Comparison of ENCODE assay signal across 8 cellular contexts in genomic region chr14:44897844-44898151, GRCh38.
DNase-seq lines count a peak whose midpoint lies in the region; ATAC-seq and TF ChIP-seq lines count a peak whose summit lies in the region.

No MANE protein-coding gene starts in this region.

- no peaks in the 10 kb centered on the region for H3K27me3 Mint-ChIP-seq in activated CD8-positive, alpha-beta memory T cell treated with anti-CD3 and anti-CD28 coated beads, Interleukin-2, amount 10 ng/mL, durations not matched to agents 7 days and 5 days
- H3K27me3 Mint-ChIP-seq in activated naive CD8-positive, alpha-beta T cell treated with anti-CD3 and anti-CD28 coated beads, Interleukin-2, amount 50 U/mL, for 24 hours, result no peaks in the 10 kb centered on the region

- H3K27me3 ChIP-seq in kidney epithelial cell (ENCODE audit: control insufficient read depth, insufficient read depth, low read length) (no peaks in the 10 kb centered on the region), tibial artery (no peaks in the 10 kb centered on the region)

- H3K9me3 ChIP-seq in tibial artery, result no peaks in the 10 kb centered on the region

- no peak for TF ChIP-seq CTCF in kidney epithelial cell (IDR thresholded peaks at IDR 0.05; ENCODE audit: insufficient read depth, low read length, poor library complexity, severe bottlenecking)
- TF ChIP-seq CTCF in tibial artery (IDR thresholded peaks at IDR 0.05), result no peak

- peak overlapping the region; percentile 82 for H3K4me3 Mint-ChIP-seq in activated CD8-positive, alpha-beta memory T cell treated with anti-CD3 and anti-CD28 coated beads, Interleukin-2, amount 10 ng/mL, durations not matched to agents 7 days and 5 days
- peak overlapping the region; percentile 87 for H3K4me3 Mint-ChIP-seq in activated naive CD8-positive, alpha-beta T cell treated with anti-CD3 and anti-CD28 coated beads, Interleukin-2, amount 50 U/mL, for 24 hours

- H3K36me3 Mint-ChIP-seq in activated CD8-positive, alpha-beta memory T cell treated with anti-CD3 and anti-CD28 coated beads, Interleukin-2, amount 10 ng/mL, durations not matched to agents 7 days and 5 days, result peaks cover 4% of the 10 kb centered on the region
- H3K36me3 Mint-ChIP-seq in activated naive CD8-positive, alpha-beta T cell treated with anti-CD3 and anti-CD28 coated beads, Interleukin-2, amount 50 U/mL, for 24 hours (ENCODE audit: low read depth), result no peaks in the 10 kb centered on the region

- CTCF ChIA-PET in activated CD8-positive, alpha-beta memory T cell treated with anti-CD3 and anti-CD28 coated beads, Interleukin-2, amount 10 ng/mL, durations not matched to agents 7 days and 5 days (lab: Charles Lee), result no interaction called here

- intact Hi-C loops in tibial artery (cut with DNase I; ENCODE audit: low total_unique reads), result loop anchor here (5.0 kb wide), 2 partner anchors 65 to 235 kb away; partner anchors contain the start of genes FKBP3, KLHL28 and TOGARAM1

- no peak for ATAC-seq in activated CD8-positive, alpha-beta memory T cell treated with anti-CD3 and anti-CD28 coated beads, Interleukin-2, amount 10 ng/mL, durations not matched to agents 7 days and 5 days
- no peak for ATAC-seq in activated naive CD8-positive, alpha-beta T cell treated with anti-CD3 and anti-CD28 coated beads, Interleukin-2, amount 50 U/mL, for 24 hours
- ATAC-seq in HG02884 (IDR thresholded peaks at IDR 0.05; ENCODE audit: unreplicated experiment), result no peak

- H3K4me1 Mint-ChIP-seq in activated CD8-positive, alpha-beta memory T cell treated with anti-CD3 and anti-CD28 coated beads, Interleukin-2, amount 10 ng/mL, durations not matched to agents 7 days and 5 days, result peaks cover 15% of the 10 kb centered on the region
- peaks cover 18% of the 10 kb centered on the region for H3K4me1 Mint-ChIP-seq in activated naive CD8-positive, alpha-beta T cell treated with anti-CD3 and anti-CD28 coated beads, Interleukin-2, amount 50 U/mL, for 24 hours

- peaks cover 0 to 49% (median 26%) of the 10 kb centered on the region in 4 donors for H3K4me1 ChIP-seq in tibial artery

- H3K4me3 ChIP-seq in kidney epithelial cell (ENCODE audit: low read depth, low read length), result peak overlapping the region; percentile 74
- peak overlapping the region; percentile 76 to 77 for H3K4me3 ChIP-seq in tibial artery

- H3K36me3 ChIP-seq in kidney epithelial cell (ENCODE audit: control insufficient read depth, insufficient read depth, low read length), result no peaks in the 10 kb centered on the region
- H3K36me3 ChIP-seq in tibial artery, result peaks cover 3 to 6% (median 4%) of the 10 kb centered on the region in 3 donors

- no peak for DNase-seq in activated CD8-positive, alpha-beta memory T cell treated with anti-CD3 and anti-CD28 coated beads, Interleukin-2, amount 10 ng/mL, durations not matched to agents 7 days and 5 days
- DNase-seq in activated CD8-positive, alpha-beta memory T cell treated with anti-CD3 and anti-CD28 coated beads for 24 hours, result no peak
- no peak for DNase-seq in activated naive CD8-positive, alpha-beta T cell treated with anti-CD3 and anti-CD28 coated beads, Interleukin-2, amount 50 U/mL, for 24 hours
- DNase-seq in kidney epithelial cell (ENCODE audit: low read depth) (no peak), tibial artery (no peak)
- DNase-seq in stimulated activated CD4-positive, alpha-beta T cell treated with anti-CD3 and anti-CD28 coated beads, Interleukin-4, amount 100 ng/mL, for 4 hours, result no peak
- DNase-seq in stimulated activated naive CD4-positive, alpha-beta T cell (lab: John Stamatoyannopoulos, UW), result no peak

- peak overlapping the region; percentile 99 for H3K27ac ChIP-seq in tibial artery

- H3K27ac Mint-ChIP-seq in activated CD8-positive, alpha-beta memory T cell treated with anti-CD3 and anti-CD28 coated beads, Interleukin-2, amount 10 ng/mL, durations not matched to agents 7 days and 5 days, result peak overlapping the region; percentile 54
- peak overlapping the region; percentile 86 for H3K27ac Mint-ChIP-seq in activated naive CD8-positive, alpha-beta T cell treated with anti-CD3 and anti-CD28 coated beads, Interleukin-2, amount 50 U/mL, for 24 hours

- no peaks in the 10 kb centered on the region for H3K9me3 Mint-ChIP-seq in activated CD8-positive, alpha-beta memory T cell treated with anti-CD3 and anti-CD28 coated beads, Interleukin-2, amount 10 ng/mL, durations not matched to agents 7 days and 5 days (ENCODE audit: low read depth)
- H3K9me3 Mint-ChIP-seq in activated naive CD8-positive, alpha-beta T cell treated with anti-CD3 and anti-CD28 coated beads, Interleukin-2, amount 50 U/mL, for 24 hours, result no peaks in the 10 kb centered on the region
